1 cellular context compared by ENCODE assay signal in the genomic region with DNA sequence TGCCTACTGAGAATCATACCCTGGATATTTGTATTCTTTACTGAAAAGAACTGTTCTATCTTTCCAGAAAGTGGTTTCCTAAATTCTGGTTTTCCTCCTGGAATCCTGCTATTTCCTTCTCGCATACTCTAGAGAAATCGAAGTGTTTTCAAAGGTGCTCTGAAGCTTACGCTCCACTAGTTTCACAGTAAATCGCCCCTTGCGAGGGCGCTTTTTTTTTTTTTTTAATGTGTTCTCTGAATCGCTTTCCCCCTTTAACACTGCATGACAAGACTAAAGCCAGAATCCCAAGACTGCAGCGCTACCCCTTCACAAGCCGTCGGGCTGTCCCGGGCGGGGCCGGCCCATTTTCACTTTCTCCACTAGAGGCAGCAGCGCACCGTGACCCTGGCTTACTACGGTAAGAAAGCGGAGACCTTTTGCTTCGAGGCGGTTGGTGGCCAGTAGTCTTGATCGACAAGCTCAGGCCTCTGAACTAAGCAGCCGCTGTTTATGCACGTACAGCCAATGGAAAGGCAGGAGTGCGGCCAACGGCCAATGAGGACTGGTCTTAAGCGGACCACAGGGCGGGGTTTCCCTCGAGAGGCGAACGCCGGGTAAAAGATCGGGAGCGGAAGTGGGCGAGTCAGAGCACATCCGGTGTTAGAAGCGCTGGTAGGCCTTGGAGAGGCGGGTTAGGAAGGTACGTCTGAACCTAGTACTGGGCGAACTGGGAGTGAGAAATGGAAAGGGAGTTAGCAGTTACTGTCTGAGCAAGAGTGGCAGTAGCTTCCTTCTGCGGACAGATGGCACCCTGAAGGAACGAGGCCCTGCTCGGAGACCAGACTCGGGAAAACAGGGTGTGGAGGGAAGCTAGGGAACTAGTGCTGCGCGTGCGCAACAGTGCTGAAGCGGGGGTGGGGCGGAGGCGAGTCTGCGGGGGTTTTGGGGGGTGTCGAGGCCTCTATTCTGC.
A peak's percentile ranks its signal among the peaks of the same experiment; 100 is the strongest.
TF ChIP-seq lines count a peak whose summit lies in the region.

TSS of gene TMBIM6 (plus strand) at position 628 of the 952 bp plus-strand sequence. CDS start 10,937 bp downstream, outside the sequence.

TF ChIP-seq in HepG2, 621 proteins besides CTCF, POLR2A, EP300 and RAD21 (continued from another document and continues in another):
- TF ChIP-seq RXRB (CRISPR knock-in tag; IDR thresholded peaks at IDR 0.05; ENCODE audit: borderline replicate concordance) (peak; percentile 62; the same call in 1 of the 2 replicates), CENPX (CRISPR knock-in tag; IDR thresholded peaks at IDR 0.05) (no peak), ZNF660 (CRISPR knock-in tag; IDR thresholded peaks at IDR 0.05; ENCODE audit: borderline replicate concordance, low read depth) (no peak), CREB3 (CRISPR knock-in tag; IDR thresholded peaks at IDR 0.05) (no peak), ZNF432 (CRISPR knock-in tag; IDR thresholded peaks at IDR 0.05; ENCODE audit: borderline replicate concordance) (no peak), ZNF274 (CRISPR knock-in tag; IDR thresholded peaks at IDR 0.05) (no peak; the same call in none of the 2 replicates), MEF2D (CRISPR knock-in tag; IDR thresholded peaks at IDR 0.05) (no peak), CC2D1A (CRISPR knock-in tag; IDR thresholded peaks at IDR 0.05) (no peak), CBX1 (IDR thresholded peaks at IDR 0.05; ENCODE audit: low read depth) (peak; percentile 45), HHEX (CRISPR knock-in tag; IDR thresholded peaks at IDR 0.05) (no peak), ZNF746 (CRISPR knock-in tag; IDR thresholded peaks at IDR 0.05) (no peak), FOSL1 (CRISPR knock-in tag; IDR thresholded peaks at IDR 0.05; ENCODE audit: borderline replicate concordance) (no peak), ZNF263 (CRISPR knock-in tag; IDR thresholded peaks at IDR 0.05) (0 out of 2 replicates have a peak, but pooled peaks have one; percentile 21), IKZF1 (IDR thresholded peaks at IDR 0.05) (no peak), ATF7-NPFF (CRISPR knock-in tag; IDR thresholded peaks at IDR 0.05; ENCODE audit: low read depth) (no peak), CREBL2 (CRISPR knock-in tag; IDR thresholded peaks at IDR 0.05; ENCODE audit: borderline replicate concordance) (peak; percentile 65; the same call in 1 of the 2 replicates), THAP9 (CRISPR knock-in tag; IDR thresholded peaks at IDR 0.05; ENCODE audit: borderline replicate concordance) (peak; percentile 44; the same call in 1 of the 2 replicates), ZNF687 (CRISPR knock-in tag; IDR thresholded peaks at IDR 0.05) (peak; percentile 69), ZNF501 (CRISPR knock-in tag; IDR thresholded peaks at IDR 0.05) (peak; percentile 74; the same call in 1 of the 2 replicates), TEAD2 (CRISPR knock-in tag; IDR thresholded peaks at IDR 0.05) (no peak), CENPT (CRISPR knock-in tag; IDR thresholded peaks at IDR 0.05; ENCODE audit: low read depth) (no peak), HNRNPLL (IDR thresholded peaks at IDR 0.05; ENCODE audit: low read depth, low read length, poor library complexity, severe bottlenecking) (peak; percentile 58), ZNF614 (CRISPR knock-in tag; IDR thresholded peaks at IDR 0.05; ENCODE audit: borderline replicate concordance) (peak; percentile 78), ZBTB7B (CRISPR knock-in tag; IDR thresholded peaks at IDR 0.05) (0 out of 2 replicates have a peak, but pooled peaks have one; percentile 12), CEBPB (IDR thresholded peaks at IDR 0.05; ENCODE audit: borderline replicate concordance, low read depth, low read length) (no peak), ASH2L (IDR thresholded peaks at IDR 0.05; ENCODE audit: insufficient read length, low read depth, low read length) (no peak), MTF1 (CRISPR knock-in tag; IDR thresholded peaks at IDR 0.05) (no peak), ZEB1 (IDR thresholded peaks at IDR 0.05; ENCODE audit: insufficient replicate concordance, low read depth) (no peak), RFX5 (IDR thresholded peaks at IDR 0.05; ENCODE audit: low read depth, low read length) (peak; percentile 58), ZNF720 (CRISPR knock-in tag; IDR thresholded peaks at IDR 0.05) (no peak), MEIS2 (CRISPR knock-in tag; IDR thresholded peaks at IDR 0.05) (peak; percentile 56; the same call in 1 of the 2 replicates), ZNF749 (CRISPR knock-in tag; IDR thresholded peaks at IDR 0.05; ENCODE audit: borderline replicate concordance) (no peak; the same call in 1 of the 2 replicates), HMG20B (CRISPR knock-in tag; conservative IDR thresholded peaks at IDR 0.05) (no peak), ZNF17 (CRISPR knock-in tag; IDR thresholded peaks at IDR 0.05) (no peak), ZSCAN9 (CRISPR knock-in tag; IDR thresholded peaks at IDR 0.05; ENCODE audit: borderline replicate concordance) (peak; percentile 47; the same call in 1 of the 2 replicates), FOXK1 (CRISPR knock-in tag; IDR thresholded peaks at IDR 0.05; ENCODE audit: borderline replicate concordance, low read depth) (peak; percentile 90), TEF (CRISPR knock-in tag; IDR thresholded peaks at IDR 0.05) (no peak), ZNF879 (CRISPR knock-in tag; IDR thresholded peaks at IDR 0.05) (no peak), PHF8 (CRISPR knock-in tag; IDR thresholded peaks at IDR 0.05) (peak; percentile 93), ZNF44 (CRISPR knock-in tag; IDR thresholded peaks at IDR 0.05) (peak; percentile 51; the same call in 1 of the 2 replicates), BORCS8-MEF2B (CRISPR knock-in tag; IDR thresholded peaks at IDR 0.05) (peak; percentile 60; the same call in 1 of the 2 replicates), JARID2 (CRISPR knock-in tag; IDR thresholded peaks at IDR 0.05; ENCODE audit: insufficient replicate concordance) (no peak), FOXO1 (CRISPR knock-in tag; IDR thresholded peaks at IDR 0.05) (no peak; the same call in 1 of the 2 replicates), ZNF773 (CRISPR knock-in tag; IDR thresholded peaks at IDR 0.05; ENCODE audit: borderline replicate concordance) (0 out of 2 replicates have a peak, but pooled peaks have one; percentile 43), GLI4 (CRISPR knock-in tag; IDR thresholded peaks at IDR 0.05; ENCODE audit: borderline replicate concordance) (0 out of 2 replicates have a peak, but pooled peaks have one; percentile 40)
- TF ChIP-seq, protein P1, sequence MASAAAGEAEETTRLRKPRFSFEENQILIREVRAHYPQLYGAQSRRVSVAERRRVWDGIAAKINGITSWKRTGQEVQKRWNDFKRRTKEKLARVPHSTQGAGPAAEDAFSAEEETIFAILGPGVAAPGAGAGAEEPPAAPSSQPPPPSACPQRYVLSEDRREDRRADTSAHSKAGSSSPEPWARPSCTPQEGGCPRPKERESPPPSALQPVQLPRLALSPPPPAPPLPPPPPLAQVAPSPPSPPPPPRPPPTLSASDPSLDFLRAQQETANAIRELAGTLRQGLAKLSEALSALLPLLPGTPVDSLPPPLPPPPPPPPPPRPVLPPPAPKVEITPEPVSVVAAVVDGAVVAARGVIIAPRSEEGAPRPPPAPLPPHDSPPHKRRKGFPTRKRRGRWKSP (CRISPR knock-in tag; IDR thresholded peaks at IDR 0.05): no peak
- TF ChIP-seq, protein P2, sequence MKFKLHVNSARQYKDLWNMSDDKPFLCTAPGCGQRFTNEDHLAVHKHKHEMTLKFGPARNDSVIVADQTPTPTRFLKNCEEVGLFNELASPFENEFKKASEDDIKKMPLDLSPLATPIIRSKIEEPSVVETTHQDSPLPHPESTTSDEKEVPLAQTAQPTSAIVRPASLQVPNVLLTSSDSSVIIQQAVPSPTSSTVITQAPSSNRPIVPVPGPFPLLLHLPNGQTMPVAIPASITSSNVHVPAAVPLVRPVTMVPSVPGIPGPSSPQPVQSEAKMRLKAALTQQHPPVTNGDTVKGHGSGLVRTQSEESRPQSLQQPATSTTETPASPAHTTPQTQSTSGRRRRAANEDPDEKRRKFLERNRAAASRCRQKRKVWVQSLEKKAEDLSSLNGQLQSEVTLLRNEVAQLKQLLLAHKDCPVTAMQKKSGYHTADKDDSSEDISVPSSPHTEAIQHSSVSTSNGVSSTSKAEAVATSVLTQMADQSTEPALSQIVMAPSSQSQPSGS (CRISPR knock-in tag; IDR thresholded peaks at IDR 0.05): peak; percentile 62
- TF ChIP-seq, protein P3, sequence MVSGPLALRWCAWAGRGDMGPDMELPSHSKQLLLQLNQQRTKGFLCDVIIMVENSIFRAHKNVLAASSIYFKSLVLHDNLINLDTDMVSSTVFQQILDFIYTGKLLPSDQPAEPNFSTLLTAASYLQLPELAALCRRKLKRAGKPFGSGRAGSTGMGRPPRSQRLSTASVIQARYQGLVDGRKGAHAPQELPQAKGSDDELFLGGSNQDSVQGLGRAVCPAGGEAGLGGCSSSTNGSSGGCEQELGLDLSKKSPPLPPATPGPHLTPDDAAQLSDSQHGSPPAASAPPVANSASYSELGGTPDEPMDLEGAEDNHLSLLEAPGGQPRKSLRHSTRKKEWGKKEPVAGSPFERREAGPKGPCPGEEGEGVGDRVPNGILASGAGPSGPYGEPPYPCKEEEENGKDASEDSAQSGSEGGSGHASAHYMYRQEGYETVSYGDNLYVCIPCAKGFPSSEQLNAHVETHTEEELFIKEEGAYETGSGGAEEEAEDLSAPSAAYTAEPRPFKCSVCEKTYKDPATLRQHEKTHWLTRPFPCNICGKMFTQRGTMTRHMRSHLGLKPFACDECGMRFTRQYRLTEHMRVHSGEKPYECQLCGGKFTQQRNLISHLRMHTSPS (CRISPR knock-in tag; IDR thresholded peaks at IDR 0.05; ENCODE audit: low read depth): no peak
- TF ChIP-seq, protein P4, sequence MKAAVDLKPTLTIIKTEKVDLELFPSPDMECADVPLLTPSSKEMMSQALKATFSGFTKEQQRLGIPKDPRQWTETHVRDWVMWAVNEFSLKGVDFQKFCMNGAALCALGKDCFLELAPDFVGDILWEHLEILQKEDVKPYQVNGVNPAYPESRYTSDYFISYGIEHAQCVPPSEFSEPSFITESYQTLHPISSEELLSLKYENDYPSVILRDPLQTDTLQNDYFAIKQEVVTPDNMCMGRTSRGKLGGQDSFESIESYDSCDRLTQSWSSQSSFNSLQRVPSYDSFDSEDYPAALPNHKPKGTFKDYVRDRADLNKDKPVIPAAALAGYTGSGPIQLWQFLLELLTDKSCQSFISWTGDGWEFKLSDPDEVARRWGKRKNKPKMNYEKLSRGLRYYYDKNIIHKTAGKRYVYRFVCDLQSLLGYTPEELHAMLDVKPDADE (CRISPR knock-in tag; IDR thresholded peaks at IDR 0.05): no peak
